Comparison of ENCODE assay signal across 10 cellular contexts in the genomic region with DNA sequence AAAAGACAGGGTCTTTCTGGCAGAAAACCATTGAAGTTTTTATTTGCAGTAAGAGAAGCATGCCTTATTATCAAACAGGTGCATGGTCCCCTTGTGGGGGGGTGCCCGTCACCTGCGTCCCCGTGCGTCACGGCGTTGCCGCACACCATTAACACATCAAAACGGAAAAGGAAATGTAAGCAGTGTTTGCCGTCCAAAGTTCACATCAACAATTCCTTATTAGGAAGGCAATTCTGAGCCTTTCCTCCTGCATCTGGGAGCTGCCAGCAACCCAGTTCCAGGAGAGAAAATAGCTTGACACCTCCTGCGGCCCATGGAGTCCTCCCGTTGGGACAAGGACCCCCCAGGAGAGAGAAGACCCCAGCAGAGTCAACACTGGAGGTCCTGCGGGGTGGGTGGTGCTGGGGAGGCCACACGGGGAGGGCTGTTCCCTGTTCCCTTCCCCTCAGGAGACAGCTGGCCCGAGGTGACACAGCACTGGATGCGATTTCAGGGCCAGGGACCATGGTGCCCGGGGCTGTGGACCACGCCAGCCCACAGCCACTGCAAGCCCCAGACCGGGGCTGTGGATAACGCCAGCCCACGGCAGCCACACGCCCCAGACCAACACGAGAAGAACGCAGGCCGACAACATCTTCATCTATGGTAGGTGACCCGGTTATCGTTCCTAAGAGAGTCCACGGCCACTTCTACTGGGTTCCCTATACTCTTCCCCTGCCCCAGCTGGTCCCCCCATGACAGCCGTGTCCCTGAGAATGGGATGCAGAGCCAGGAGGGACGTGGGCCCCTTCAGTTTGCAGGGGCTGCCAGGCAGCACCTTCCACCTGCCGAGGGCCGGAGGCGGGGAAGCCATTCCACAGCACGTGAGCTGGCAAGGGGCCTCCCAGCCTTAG. TPM values are rescaled to one million over a fixed set of nuclear protein-coding genes. Genes with fewer than 3 reads are reported as not detected.
A peak's percentile ranks its signal among the peaks of the same experiment; 100 is the strongest.
DNase-seq lines count a peak whose midpoint lies in the region; ATAC-seq, FAIRE-seq and TF ChIP-seq lines count a peak whose summit lies in the region.
"Had no signal": no experiment of that assay in that cellular context is flagged by ENCODE, and none has a peak within 500 bp of the region (broad histone marks: within the 10 kb centered on the region; RNA-seq: fewer than 3 reads in every experiment).

No MANE protein-coding gene starts in this region.

- no peaks in the 10 kb centered on the region for H3K27me3 Mint-ChIP-seq in Caco-2 (ENCODE audit: insufficient read depth, unreplicated experiment)
- peaks cover 3% of the 10 kb centered on the region for H3K27me3 Mint-ChIP-seq in activated naive CD4-positive, alpha-beta T cell treated with anti-CD3 and anti-CD28 coated beads, Interleukin-2, amount 10 ng/mL, durations not matched to agents 7 days and 5 days
- peaks cover 4% of the 10 kb centered on the region for H3K27me3 Mint-ChIP-seq in activated CD4-positive, alpha-beta memory T cell treated with anti-CD3 and anti-CD28 coated beads for 36 hours
- H3K27me3 Mint-ChIP-seq: CD4-positive, CD25-positive, alpha-beta regulatory T cell had no signal

- H3K27me3 ChIP-seq in Caco-2 (replicated peaks; ENCODE audit: control insufficient read depth, insufficient read depth, low read length) (no peaks in the 10 kb centered on the region), fibroblast of lung (ENCODE audit: control insufficient read depth, insufficient read depth, low read length) (no peaks in the 10 kb centered on the region), ovary (no peaks in the 10 kb centered on the region)

- H3K79me2 ChIP-seq in fibroblast of lung (ENCODE audit: control insufficient read depth, insufficient read depth, low read length), result peaks cover 37% of the 10 kb centered on the region

- H3K4me3 Mint-ChIP-seq in Caco-2 (ENCODE audit: unreplicated experiment), result peak overlapping the region; percentile 66
- no peak overlapping the region for H3K4me3 Mint-ChIP-seq in activated naive CD4-positive, alpha-beta T cell treated with anti-CD3 and anti-CD28 coated beads, Interleukin-2, amount 10 ng/mL, durations not matched to agents 7 days and 5 days
- no peak overlapping the region for H3K4me3 Mint-ChIP-seq in activated CD4-positive, alpha-beta memory T cell treated with anti-CD3 and anti-CD28 coated beads for 36 hours
- H3K4me3 Mint-ChIP-seq: CD4-positive, CD25-positive, alpha-beta regulatory T cell; stimulated activated naive CD8-positive, alpha-beta T cell treated with anti-CD3 and anti-CD28 coated beads, Interleukin-15, Interleukin-2, amounts not matched to agents 100 ng/mL and 50 ng/mL, for 24 hours had no signal

- POLR2A ChIA-PET in Caco-2 (lab: Charles Lee), result interaction anchor here (0.7 to 1.4 kb wide), 3 partner anchors 11 to 399 kb away, joined by 3 to 7 read pairs (median 3); partner anchors contain the start of gene IDI1
- POLR2A ChIA-PET in activated CD4-positive, alpha-beta memory T cell treated with anti-CD3 and anti-CD28 coated beads for 36 hours (lab: Charles Lee), result no interaction called here

- TF ChIP-seq EP300 in ovary (IDR thresholded peaks at IDR 0.05), result no peak

- intact Hi-C loops in Caco-2 (cut with micrococcal nuclease; ENCODE audit: unreplicated experiment) (loop anchor here (1.0 kb wide), 2 partner anchors 103 to 139 kb away; no protein-coding TSS in a partner anchor), ovary (cut with DNase I) (no loop called here)
- intact Hi-C loops in activated CD4-positive, alpha-beta memory T cell treated with anti-CD3 and anti-CD28 coated beads for 36 hours (cut with micrococcal nuclease), result no loop called here

- no peak for TF ChIP-seq POLR2A in ovary (IDR thresholded peaks at IDR 0.05)

- peak overlapping the region; percentile 44 for H3K4me2 ChIP-seq in fibroblast of lung (ENCODE audit: extremely low read depth, insufficient read depth, low read length)

- CTCF ChIA-PET in Caco-2 (lab: Charles Lee), result interaction anchor here (1.5 to 1.6 kb wide), 2 partner anchors 103 to 139 kb away, joined by 3 to 5 read pairs; no protein-coding TSS in a partner anchor
- CTCF ChIA-PET in activated naive CD4-positive, alpha-beta T cell treated with anti-CD3 and anti-CD28 coated beads, Interleukin-2, amount 10 ng/mL, durations not matched to agents 7 days and 5 days (lab: Charles Lee), result no interaction called here
- CTCF ChIA-PET in activated CD4-positive, alpha-beta memory T cell treated with anti-CD3 and anti-CD28 coated beads for 36 hours (lab: Charles Lee), result no interaction called here

- H2AFZ ChIP-seq in fibroblast of lung (ENCODE audit: low read length), result no peak overlapping the region

- H3K9me3 ChIP-seq in Caco-2 (no peaks in the 10 kb centered on the region), fibroblast of lung (ENCODE audit: control insufficient read depth, insufficient read depth, low read depth, low read length) (no peaks in the 10 kb centered on the region), ovary (peaks cover 0 to under 1% of the 10 kb centered on the region in 2 donors)

- H3K4me1 Mint-ChIP-seq in Caco-2 (ENCODE audit: low read depth, unreplicated experiment), result peaks cover 17% of the 10 kb centered on the region
- H3K4me1 Mint-ChIP-seq in activated naive CD4-positive, alpha-beta T cell treated with anti-CD3 and anti-CD28 coated beads, Interleukin-2, amount 10 ng/mL, durations not matched to agents 7 days and 5 days, result no peaks in the 10 kb centered on the region
- H3K4me1 Mint-ChIP-seq in activated CD4-positive, alpha-beta memory T cell treated with anti-CD3 and anti-CD28 coated beads for 36 hours (ENCODE audit: low read depth), result no peaks in the 10 kb centered on the region
- H3K4me1 Mint-ChIP-seq: CD4-positive, CD25-positive, alpha-beta regulatory T cell had no signal

- no peak for ATAC-seq in GM21367 (IDR thresholded peaks at IDR 0.05; ENCODE audit: unreplicated experiment)

- H3K9ac ChIP-seq in fibroblast of lung (ENCODE audit: insufficient read depth, low read length), result peak overlapping the region; percentile 48

- H3K36me3 ChIP-seq in Caco-2 (ENCODE audit: control insufficient read depth, insufficient read depth, low read length) (no peaks in the 10 kb centered on the region), fibroblast of lung (ENCODE audit: control insufficient read depth, insufficient read depth, low read length) (peaks cover 2% of the 10 kb centered on the region), ovary (no peaks in the 10 kb centered on the region)

- H3K4me3 ChIP-seq in Caco-2 (ENCODE audit: low read depth, low read length), result peak overlapping the region; percentile 53
- peak overlapping the region in 2 of 4 experiments; percentile 10 to 14 for H3K4me3 ChIP-seq in fibroblast of lung (replicated peaks in 1 of 4; ENCODE audit: control extremely low read depth in 1 of 4, insufficient read depth in 1 of 4, low read depth in 3 of 4, low read length in 4 of 4)
- H3K4me3 ChIP-seq in ovary, result peak overlapping the region; percentile 36

- peaks cover 18% of the 10 kb centered on the region for H3K36me3 Mint-ChIP-seq in Caco-2 (ENCODE audit: insufficient read depth, unreplicated experiment)
- H3K36me3 Mint-ChIP-seq in activated naive CD4-positive, alpha-beta T cell treated with anti-CD3 and anti-CD28 coated beads, Interleukin-2, amount 10 ng/mL, durations not matched to agents 7 days and 5 days, result no peaks in the 10 kb centered on the region
- H3K36me3 Mint-ChIP-seq in activated CD4-positive, alpha-beta memory T cell treated with anti-CD3 and anti-CD28 coated beads for 36 hours, result no peaks in the 10 kb centered on the region
- H3K36me3 Mint-ChIP-seq: CD4-positive, CD25-positive, alpha-beta regulatory T cell had no signal

- no peak overlapping the region for H3K27ac Mint-ChIP-seq in Caco-2 (ENCODE audit: unreplicated experiment)
- no peak overlapping the region for H3K27ac Mint-ChIP-seq in activated naive CD4-positive, alpha-beta T cell treated with anti-CD3 and anti-CD28 coated beads, Interleukin-2, amount 10 ng/mL, durations not matched to agents 7 days and 5 days
- no peak overlapping the region for H3K27ac Mint-ChIP-seq in activated CD4-positive, alpha-beta memory T cell treated with anti-CD3 and anti-CD28 coated beads for 36 hours
- H3K27ac Mint-ChIP-seq: CD4-positive, CD25-positive, alpha-beta regulatory T cell; stimulated activated naive CD8-positive, alpha-beta T cell treated with anti-CD3 and anti-CD28 coated beads, Interleukin-15, Interleukin-2, amounts not matched to agents 100 ng/mL and 50 ng/mL, for 24 hours had no signal

- no peaks in the 10 kb centered on the region for H4K20me1 ChIP-seq in fibroblast of lung (ENCODE audit: control insufficient read depth, extremely low read depth, insufficient read depth, low read length)

- DNase-seq in Caco-2, result peak; percentile 87 to 89
- DNase-seq in NCI-H526 (lab: John Stamatoyannopoulos, UW), result peak; percentile 70 to 84
- DNase-seq in fibroblast of lung (ENCODE audit: low read depth in 2 of 2), result peak in 1 of 2 donors; percentile 87
- peak; percentile 48 to 77 (median 59) for DNase-seq in ovary
- no peak for DNase-seq in activated naive CD4-positive, alpha-beta T cell treated with anti-CD3 and anti-CD28 coated beads, Interleukin-2, amount 10 ng/mL, durations not matched to agents 7 days and 5 days
- no peak for DNase-seq in frontal cortex (ENCODE audit: low spot score in 2 of 2)
- no peak for DNase-seq in activated CD4-positive, alpha-beta memory T cell treated with anti-CD3 and anti-CD28 coated beads for 36 hours
- DNase-seq: CD4-positive, CD25-positive, alpha-beta regulatory T cell had no signal

- peaks cover 2% of the 10 kb centered on the region for H3K9me3 Mint-ChIP-seq in Caco-2 (ENCODE audit: unreplicated experiment)
- H3K9me3 Mint-ChIP-seq in activated naive CD4-positive, alpha-beta T cell treated with anti-CD3 and anti-CD28 coated beads, Interleukin-2, amount 10 ng/mL, durations not matched to agents 7 days and 5 days, result no peaks in the 10 kb centered on the region
- no peaks in the 10 kb centered on the region for H3K9me3 Mint-ChIP-seq in activated CD4-positive, alpha-beta memory T cell treated with anti-CD3 and anti-CD28 coated beads for 36 hours
- H3K9me3 Mint-ChIP-seq: CD4-positive, CD25-positive, alpha-beta regulatory T cell; stimulated activated naive CD8-positive, alpha-beta T cell treated with anti-CD3 and anti-CD28 coated beads, Interleukin-15, Interleukin-2, amounts not matched to agents 100 ng/mL and 50 ng/mL, for 24 hours had no signal

- H3K4me1 ChIP-seq in Caco-2 (peaks cover 25% of the 10 kb centered on the region), fibroblast of lung (ENCODE audit: control insufficient read depth, extremely low read depth, insufficient read depth, low read length) (peaks cover 3% of the 10 kb centered on the region), ovary (ENCODE audit: insufficient read depth) (peaks cover 18% of the 10 kb centered on the region)

- TF ChIP-seq CTCF in Caco-2 (IDR thresholded peaks at IDR 0.05; ENCODE audit: insufficient read depth in 1 of 2, low read depth in 1 of 2, low read length in 1 of 2, severe bottlenecking in 1 of 2, unreplicated experiment in 1 of 2), result no peak
- TF ChIP-seq CTCF in fibroblast of lung (conservative IDR thresholded peaks at IDR 0.05 in 1 of 2, IDR thresholded peaks at IDR 0.05 in 1 of 2; ENCODE audit: low read depth in 1 of 2, low read length in 2 of 2), result no peak
- TF ChIP-seq CTCF in ovary (IDR thresholded peaks at IDR 0.05), result no peak

- BruUV-seq in Caco-2 (replicated peaks; lab: Mats Ljungman, UMichigan), result no TSS peak

- 20 to 45% (median 31%) methylated on average over 33 of the region's 33 CpGs for WGBS in ovary, 3 donors

- H3K27ac ChIP-seq in fibroblast of lung (ENCODE audit: insufficient read depth, low read length) (peak overlapping the region; percentile 39), ovary (peak overlapping the region; percentile 15 to 52)

- no peak for FAIRE-seq in frontal cortex (lab: Jason Lieb, UNC)

RNA-seq across cellular contexts. Expression of gene DIP2C, which starts 39.4 kb away (rescaled TPM):
- 11.2 and 11.4 TPM in 2 replicates for total RNA-seq in Caco-2 (2022)
- total RNA-seq in fibroblast of lung, result 12.6 and 18.3 TPM in 2 replicates
- polyA plus RNA-seq in fibroblast of lung, result 9.3 and 10.7 TPM in 2 replicates
- 11.0 and 15.3 TPM in 2 replicates for polyA plus RNA-seq in fibroblast of lung (2012)
- polyA minus RNA-seq in fibroblast of lung (ENCODE audit: low replicate concordance), result 69.5 and 70.2 TPM in 2 replicates
- 10 to 100 TPM; 13.9 to 29.4 (median 23.9) TPM for total RNA-seq in ovary
- polyA plus RNA-seq in ovary, result 10 to 100 TPM; 10.1 to 12.7 TPM
- 41.6 TPM for total RNA-seq in frontal cortex
- under 1 TPM; 0.62 to 0.80 TPM for total RNA-seq in activated CD4-positive, alpha-beta memory T cell treated with anti-CD3 and anti-CD28 coated beads for 36 hours

Comparison
In these comparisons a context has a peak if more than half of its experiments do, and no peak if none do; other contexts are left out.
1. DNase-seq: peak in Caco-2 (2 of 2), NCI-H526 (2 of 2) and ovary (5 of 5); none in activated naive CD4-positive, alpha-beta T cell treated with anti-CD3 and anti-CD28 coated beads, Interleukin-2, amount 10 ng/mL, durations not matched to agents 7 days and 5 days (single experiment), frontal cortex (0 of 2) and activated CD4-positive, alpha-beta memory T cell treated with anti-CD3 and anti-CD28 coated beads for 36 hours (single experiment).